In the genomic region with DNA sequence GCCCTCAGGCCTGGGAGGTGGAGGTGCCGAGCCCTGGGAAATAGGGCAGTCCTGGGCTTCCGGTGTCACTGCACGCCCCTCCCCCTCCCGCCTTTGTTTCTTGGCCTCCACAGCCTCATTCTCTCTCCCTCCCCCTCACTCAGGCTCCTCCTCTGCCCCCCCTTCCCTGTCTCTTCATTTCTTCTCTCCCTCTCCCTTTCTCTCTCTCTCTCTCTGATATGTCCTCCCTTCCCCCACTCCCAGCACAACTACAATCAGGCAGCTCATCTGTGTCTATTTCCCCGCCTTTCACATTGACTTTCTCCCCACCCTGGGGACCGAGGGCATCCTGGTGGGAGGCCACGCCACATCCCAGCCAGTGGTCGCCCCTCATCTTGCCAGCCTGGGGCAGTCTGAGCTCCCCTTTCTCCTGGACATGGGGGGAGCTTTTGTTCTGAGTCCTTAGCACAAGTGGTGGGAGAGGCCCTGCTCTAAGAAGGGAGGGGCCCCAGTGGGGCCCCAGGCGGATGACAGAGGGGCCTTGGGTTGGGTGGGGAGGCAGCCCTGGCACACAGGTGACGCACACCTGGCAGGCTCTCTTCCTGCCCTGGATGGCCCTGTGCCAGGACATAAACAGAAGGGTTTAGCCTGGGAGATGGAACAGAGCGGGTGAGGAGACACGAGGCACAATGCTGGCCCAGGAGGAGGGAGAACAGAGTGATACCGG, we compare ENCODE assay signal across 1 cellular context.
A peak's percentile ranks its signal among the peaks of the same experiment; 100 is the strongest.
TF ChIP-seq lines count a peak whose summit lies in the region.

No MANE protein-coding gene starts in this region.

TF ChIP-seq in K562, 482 proteins besides CTCF, POLR2A, EP300 and RAD21 (continued from another document):
- TF ChIP-seq, protein P1, sequence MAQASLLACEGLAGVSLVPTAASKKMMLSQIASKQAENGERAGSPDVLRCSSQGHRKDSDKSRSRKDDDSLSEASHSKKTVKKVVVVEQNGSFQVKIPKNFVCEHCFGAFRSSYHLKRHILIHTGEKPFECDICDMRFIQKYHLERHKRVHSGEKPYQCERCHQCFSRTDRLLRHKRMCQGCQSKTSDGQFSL (CRISPR knock-in tag; IDR thresholded peaks at IDR 0.05) = peak; percentile 84
- TF ChIP-seq, protein P1 (tag; IDR thresholded peaks at IDR 0.05) = peak in 1 of 2 experiments; percentile 79; a peak in 2 of 4 replicates
- TF ChIP-seq FOXJ3 (CRISPR knock-in tag; IDR thresholded peaks at IDR 0.05) = no peak
- peak; percentile 44 for TF ChIP-seq CBFA2T2 (conservative IDR thresholded peaks at IDR 0.05)
- TF ChIP-seq ZMIZ1 (IDR thresholded peaks at IDR 0.05; ENCODE audit: low read depth in 2 of 2, low read length in 2 of 2) = peak in 1 of 2 experiments; percentile 51; a peak in 1 of 4 replicates
- no peak for TF ChIP-seq CBX8 (IDR thresholded peaks at IDR 0.05; ENCODE audit: borderline replicate concordance, extremely low read depth, low read depth, low read length, poor library complexity, severe bottlenecking)
- TF ChIP-seq, protein P2, sequence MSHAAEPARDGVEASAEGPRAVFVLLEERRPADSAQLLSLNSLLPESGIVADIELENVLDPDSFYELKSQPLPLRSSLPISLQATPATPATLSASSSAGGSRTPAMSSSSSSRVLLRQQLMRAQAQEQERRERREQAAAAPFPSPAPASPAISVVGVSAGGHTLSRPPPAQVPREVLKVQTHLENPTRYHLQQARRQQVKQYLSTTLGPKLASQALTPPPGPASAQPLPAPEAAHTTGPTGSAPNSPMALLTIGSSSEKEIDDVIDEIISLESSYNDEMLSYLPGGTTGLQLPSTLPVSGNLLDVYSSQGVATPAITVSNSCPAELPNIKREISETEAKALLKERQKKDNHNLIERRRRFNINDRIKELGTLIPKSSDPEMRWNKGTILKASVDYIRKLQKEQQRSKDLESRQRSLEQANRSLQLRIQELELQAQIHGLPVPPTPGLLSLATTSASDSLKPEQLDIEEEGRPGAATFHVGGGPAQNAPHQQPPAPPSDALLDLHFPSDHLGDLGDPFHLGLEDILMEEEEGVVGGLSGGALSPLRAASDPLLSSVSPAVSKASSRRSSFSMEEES (CRISPR knock-in tag; IDR thresholded peaks at IDR 0.05) = no peak
- no peak; the same call in 1 of the 2 replicates for TF ChIP-seq CREM (IDR thresholded peaks at IDR 0.05; ENCODE audit: low read depth)
- TF ChIP-seq ETV6 (IDR thresholded peaks at IDR 0.05; ENCODE audit: borderline replicate concordance in 1 of 2, low read depth in 2 of 2, low read length in 1 of 2) = no peak
- no peak for TF ChIP-seq ETV6 (CRISPR knock-in tag; IDR thresholded peaks at IDR 0.05; ENCODE audit: borderline replicate concordance)
- peak; percentile 48; the same call in 1 of the 2 replicates for TF ChIP-seq ARID3A (IDR thresholded peaks at IDR 0.05; ENCODE audit: borderline replicate concordance, low read depth, low read length)
- TF ChIP-seq, protein P3, sequence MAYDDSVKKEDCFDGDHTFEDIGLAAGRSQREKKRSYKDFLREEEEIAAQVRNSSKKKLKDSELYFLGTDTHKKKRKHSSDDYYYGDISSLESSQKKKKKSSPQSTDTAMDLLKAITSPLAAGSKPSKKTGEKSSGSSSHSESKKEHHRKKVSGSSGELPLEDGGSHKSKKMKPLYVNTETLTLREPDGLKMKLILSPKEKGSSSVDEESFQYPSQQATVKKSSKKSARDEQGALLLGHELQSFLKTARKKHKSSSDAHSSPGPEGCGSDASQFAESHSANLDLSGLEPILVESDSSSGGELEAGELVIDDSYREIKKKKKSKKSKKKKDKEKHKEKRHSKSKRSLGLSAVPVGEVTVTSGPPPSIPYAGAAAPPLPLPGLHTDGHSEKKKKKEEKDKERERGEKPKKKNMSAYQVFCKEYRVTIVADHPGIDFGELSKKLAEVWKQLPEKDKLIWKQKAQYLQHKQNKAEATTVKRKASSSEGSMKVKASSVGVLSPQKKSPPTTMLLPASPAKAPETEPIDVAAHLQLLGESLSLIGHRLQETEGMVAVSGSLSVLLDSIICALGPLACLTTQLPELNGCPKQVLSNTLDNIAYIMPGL (CRISPR knock-in tag; IDR thresholded peaks at IDR 0.05) = no peak
- TF ChIP-seq ZKSCAN3 (CRISPR knock-in tag; IDR thresholded peaks at IDR 0.05) = no peak
- no peak for TF ChIP-seq U2AF1 (optimal IDR thresholded peaks at IDR 0.05; ENCODE audit: low read depth, low read length)
- peak; percentile 33; the same call in 1 of the 2 replicates for TF ChIP-seq TAL1 (IDR thresholded peaks at IDR 0.05)
- no peak for TF ChIP-seq ZC3H11A (IDR thresholded peaks at IDR 0.05; ENCODE audit: low read depth, low read length)
- no peak for TF ChIP-seq CHAMP1 (IDR thresholded peaks at IDR 0.05)
- TF ChIP-seq RBM22 (IDR thresholded peaks at IDR 0.05; ENCODE audit: low read depth, low read length, poor library complexity, severe bottlenecking) = no peak
TF ChIP-seq in K562: peak in this region for 93.
